Comparison of ENCODE assay signal across 8 cellular contexts in genomic region chr7:12212051-12212485, GRCh38. TPM values are rescaled to one million over a fixed set of nuclear protein-coding genes. Genes with fewer than 3 reads are reported as not detected.
A peak's percentile ranks its signal among the peaks of the same experiment; 100 is the strongest.
DNase-seq lines count a peak whose midpoint lies in the region; ATAC-seq lines count a peak whose summit lies in the region.

No MANE protein-coding gene starts in this region.

- POLR2A ChIA-PET in CD8-positive, alpha-beta memory T cell (lab: Charles Lee), result interaction anchor here (1.0 to 2.1 kb wide), 2 partner anchors 27 to 46 kb away, joined by 3 to 9 read pairs; no protein-coding TSS in a partner anchor
- POLR2A ChIA-PET in activated CD4-positive, alpha-beta memory T cell treated with anti-CD3 and anti-CD28 coated beads, Interleukin-2, amount 10 ng/mL, durations not matched to agents 7 days and 5 days (lab: Charles Lee), result interaction anchor here (1.0 to 3.0 kb wide), 13 partner anchors 10 to 192 kb away, joined by 3 to 35 read pairs (median 5); partner anchors contain the start of gene VWDE

- H3K9me2 ChIP-seq in Karpas-422 (replicated peaks; ENCODE audit: insufficient read depth, low read length), result no peaks in the 10 kb centered on the region

- H3K9ac ChIP-seq in Karpas-422 (ENCODE audit: low read length), result peak overlapping the region; percentile 88
- H3K9ac ChIP-seq in skeletal muscle tissue (ENCODE audit: low read depth in 1 of 3, low read length in 3 of 3), result peak overlapping the region; percentile 93 to 96 (median 94)

- H3K79me2 ChIP-seq in Karpas-422 (ENCODE audit: low read length), result peaks cover 53% of the 10 kb centered on the region

- no peak overlapping the region for H2AFZ ChIP-seq in Karpas-422 (ENCODE audit: low read length)

- H3K27me3 ChIP-seq in CD8-positive, alpha-beta memory T cell (ENCODE audit: insufficient read depth, low read length, poor library complexity, severe bottlenecking), result no peaks in the 10 kb centered on the region
- H3K27me3 ChIP-seq in Karpas-422 (ENCODE audit: low read length), result no peaks in the 10 kb centered on the region
- no peaks in the 10 kb centered on the region for H3K27me3 ChIP-seq in right cardiac atrium (ENCODE audit: control insufficient read depth, insufficient read depth)
- no peaks in the 10 kb centered on the region for H3K27me3 ChIP-seq in skeletal muscle tissue (ENCODE audit: control insufficient read depth in 3 of 3, insufficient read depth in 3 of 3, low read length in 3 of 3)

- H3K36me3 ChIP-seq in CD8-positive, alpha-beta memory T cell (ENCODE audit: insufficient read depth, low read length), result peaks cover 9% of the 10 kb centered on the region
- peaks cover 9% of the 10 kb centered on the region; the same call in 1 of the 2 replicates for H3K36me3 ChIP-seq in Karpas-422 (ENCODE audit: insufficient read depth, low read length)
- H3K36me3 ChIP-seq in skeletal muscle tissue (ENCODE audit: control insufficient read depth in 3 of 3, insufficient read depth in 3 of 3, low read length in 3 of 3), result peaks cover 0 to 6% (median 5%) of the 10 kb centered on the region in 3 donors

- H4K20me1 ChIP-seq in Karpas-422 (ENCODE audit: insufficient read depth, low read depth, low read length), result no peaks in the 10 kb centered on the region

- H3K4me2 ChIP-seq in Karpas-422 (ENCODE audit: low read depth, low read length, poor library complexity, severe bottlenecking), result peak overlapping the region; percentile 69

- no peak for ATAC-seq in right cardiac atrium

- H3K36me3 Mint-ChIP-seq in CD8-positive, alpha-beta memory T cell, result peaks cover 8 to 41% (median 11%) of the 10 kb centered on the region in 3 donors
- peaks cover 27% of the 10 kb centered on the region for H3K36me3 Mint-ChIP-seq in activated CD4-positive, alpha-beta memory T cell treated with anti-CD3 and anti-CD28 coated beads, Interleukin-2, amount 10 ng/mL, durations not matched to agents 7 days and 5 days (ENCODE audit: low read depth)

- peak overlapping the region; percentile 87 to 98 (median 96) for H3K4me3 Mint-ChIP-seq in CD8-positive, alpha-beta memory T cell
- H3K4me3 Mint-ChIP-seq in activated CD4-positive, alpha-beta memory T cell treated with anti-CD3 and anti-CD28 coated beads, Interleukin-2, amount 10 ng/mL, durations not matched to agents 7 days and 5 days, result peak overlapping the region; percentile 79

- H3K4me1 Mint-ChIP-seq in CD8-positive, alpha-beta memory T cell, result peaks cover 50 to 59% (median 53%) of the 10 kb centered on the region in 3 donors
- H3K4me1 Mint-ChIP-seq in activated CD4-positive, alpha-beta memory T cell treated with anti-CD3 and anti-CD28 coated beads, Interleukin-2, amount 10 ng/mL, durations not matched to agents 7 days and 5 days, result peaks cover 33% of the 10 kb centered on the region

- DNase-seq in CD8-positive, alpha-beta memory T cell, result no peak
- DNase-seq in Karpas-422 (peak; percentile 57), right cardiac atrium (no peak), foreskin melanocyte (no peak), NCI-H226 (no peak)
- DNase-seq in activated CD4-positive, alpha-beta memory T cell treated with anti-CD3 and anti-CD28 coated beads, Interleukin-2, amount 10 ng/mL, durations not matched to agents 7 days and 5 days, result no peak
- DNase-seq in effector CD4-positive, alpha-beta T cell, result no peak

- H3K9me3 ChIP-seq in CD8-positive, alpha-beta memory T cell (ENCODE audit: low read length), result no peaks in the 10 kb centered on the region
- no peaks in the 10 kb centered on the region for H3K9me3 ChIP-seq in Karpas-422 (ENCODE audit: low read length)
- no peaks in the 10 kb centered on the region for H3K9me3 ChIP-seq in right cardiac atrium (ENCODE audit: control insufficient read depth, low read length)
- H3K9me3 ChIP-seq in skeletal muscle tissue (ENCODE audit: control insufficient read depth in 3 of 3, low read length in 3 of 3), result no peaks in the 10 kb centered on the region

- H3K4me1 ChIP-seq in CD8-positive, alpha-beta memory T cell (ENCODE audit: insufficient read depth, low read length), result peaks cover 21% of the 10 kb centered on the region
- H3K4me1 ChIP-seq in Karpas-422 (ENCODE audit: low read length), result peaks cover 27% of the 10 kb centered on the region
- H3K4me1 ChIP-seq in right cardiac atrium (ENCODE audit: control insufficient read depth, insufficient read depth, low read length), result peaks cover 2% of the 10 kb centered on the region
- peaks cover 8 to 15% (median 9%) of the 10 kb centered on the region in 3 donors for H3K4me1 ChIP-seq in skeletal muscle tissue (ENCODE audit: control insufficient read depth in 3 of 3, insufficient read depth in 3 of 3, low read length in 3 of 3)

- H3K27ac Mint-ChIP-seq in CD8-positive, alpha-beta memory T cell, result peak overlapping the region; percentile 93 to 100 (median 98)
- peak overlapping the region; percentile 82 for H3K27ac Mint-ChIP-seq in activated CD4-positive, alpha-beta memory T cell treated with anti-CD3 and anti-CD28 coated beads, Interleukin-2, amount 10 ng/mL, durations not matched to agents 7 days and 5 days

- peak overlapping the region; percentile 94 for H3K27ac ChIP-seq in CD8-positive, alpha-beta memory T cell (ENCODE audit: low read depth, low read length)
- H3K27ac ChIP-seq in Karpas-422 (ENCODE audit: low read length), result peak overlapping the region; percentile 63
- H3K27ac ChIP-seq in right cardiac atrium (ENCODE audit: low read length), result peak overlapping the region; percentile 40
- H3K27ac ChIP-seq in skeletal muscle tissue (ENCODE audit: low read depth, low read length), result peak overlapping the region; percentile 92

- CTCF ChIA-PET in CD8-positive, alpha-beta memory T cell (lab: Charles Lee), result interaction anchor here (0.7 to 2.3 kb wide), 5 partner anchors 8 to 110 kb away, joined by 3 to 5 read pairs (median 3); no protein-coding TSS in a partner anchor
- CTCF ChIA-PET in activated CD4-positive, alpha-beta memory T cell treated with anti-CD3 and anti-CD28 coated beads, Interleukin-2, amount 10 ng/mL, durations not matched to agents 7 days and 5 days (lab: Charles Lee), result interaction anchor here (1.1 to 2.0 kb wide), 3 partner anchors 42 to 85 kb away, joined by 3 to 5 read pairs (median 5); no protein-coding TSS in a partner anchor

- intact Hi-C loops in right cardiac atrium (cut with DNase I), result no loop called here

- peaks cover 0 to 2% of the 10 kb centered on the region in 2 donors for H3K27me3 Mint-ChIP-seq in CD8-positive, alpha-beta memory T cell
- H3K27me3 Mint-ChIP-seq in activated CD4-positive, alpha-beta memory T cell treated with anti-CD3 and anti-CD28 coated beads, Interleukin-2, amount 10 ng/mL, durations not matched to agents 7 days and 5 days, result peaks cover 9% of the 10 kb centered on the region

- 27% methylated on average over 5 of the region's 5 CpGs for WGBS in right cardiac atrium

- no peaks in the 10 kb centered on the region for H3K9me3 Mint-ChIP-seq in CD8-positive, alpha-beta memory T cell
- H3K9me3 Mint-ChIP-seq in activated CD4-positive, alpha-beta memory T cell treated with anti-CD3 and anti-CD28 coated beads, Interleukin-2, amount 10 ng/mL, durations not matched to agents 7 days and 5 days, result no peaks in the 10 kb centered on the region

- peak overlapping the region; percentile 95 for H3K4me3 ChIP-seq in CD8-positive, alpha-beta memory T cell (ENCODE audit: low read length)
- H3K4me3 ChIP-seq in Karpas-422 (ENCODE audit: low read length) (peak overlapping the region; percentile 78), right cardiac atrium (ENCODE audit: low read length) (peak overlapping the region; percentile 91), skeletal muscle tissue (ENCODE audit: low read length in 3 of 3) (peak overlapping the region; percentile 85 to 97 (median 96))

RNA-seq across cellular contexts. Expression of gene TMEM106B, which starts 1.0 kb away (rescaled TPM):
- total RNA-seq in CD8-positive, alpha-beta memory T cell, result 10 to 100 TPM; 26.8 to 27.3 TPM
- 32.7 TPM for polyA plus RNA-seq in CD8-positive, alpha-beta memory T cell
- 30.9 and 88.1 TPM in 2 replicates for total RNA-seq in Karpas-422 (2014; rRNA removed; shearing (Covaris generic); ENCODE audit: low replicate concordance)
- 10 to 100 TPM; 29.0 to 31.2 TPM for total RNA-seq in activated CD4-positive, alpha-beta memory T cell treated with anti-CD3 and anti-CD28 coated beads, Interleukin-2, amount 10 ng/mL, durations not matched to agents 7 days and 5 days
- total RNA-seq in right cardiac atrium (10 to 100 TPM; 57.6 to 65.7 (median 64.0) TPM), skeletal muscle tissue (13.6 TPM)
- 20.8 TPM for polyA plus RNA-seq in right cardiac atrium

Comparison
In these comparisons a context has a peak if more than half of its experiments do, and no peak if none do; other contexts are left out.
1. H3K27ac ChIP-seq: peak in every context shown above with its lines; median percentile 94 in CD8-positive, alpha-beta memory T cell; 92 in skeletal muscle tissue; 63 in Karpas-422; 40 in right cardiac atrium.